Comparison of ENCODE assay signal across 18 cellular contexts in genomic region chr13:40452038-40452666, GRCh38.
DNase-seq lines count a peak whose midpoint lies in the region; ATAC-seq, FAIRE-seq and TF ChIP-seq lines count a peak whose summit lies in the region.
"Had no signal": no experiment of that assay in that cellular context is flagged by ENCODE, and none has a peak within 500 bp of the region (broad histone marks: within the 10 kb centered on the region; RNA-seq: fewer than 3 reads in every experiment).

No MANE protein-coding gene starts in this region.

- no peaks in the 10 kb centered on the region for H3K27me3 ChIP-seq in WERI-Rb-1 (ENCODE audit: insufficient read depth, low read depth, severe bottlenecking)
- H3K27me3 ChIP-seq: esophagus muscularis mucosa, hepatocyte, neural progenitor cell, Peyer's patch had no signal

- DNase-seq in AML-193 (lab: John Stamatoyannopoulos, UW) (peak; percentile 8 to 18), GM19239 (ENCODE audit: insufficient read length, low spot score) (no peak), coronary artery (ENCODE audit: low spot score) (no peak), midbrain (lab: John Stamatoyannopoulos, UW) (peak; percentile 49), WERI-Rb-1 (no peak)
- DNase-seq in stimulated activated CD4-positive, alpha-beta T cell treated with anti-CD3 and anti-CD28 coated beads, Interleukin-2, amount 100 ng/mL, for 24 hours: no peak
- DNase-seq: activated CD4-positive, alpha-beta T cell treated with anti-CD3 and anti-CD28 coated beads for 1 hour; activated T-cell treated with anti-CD3 and anti-CD28 coated beads, Interleukin-2, amount 50 U/mL, for 4 hours; H7; NCI-H1436 treated with DMSO at 0.1 percent for 48 hours; Peyer's patch; stimulated activated naive CD8-positive, alpha-beta T cell treated with anti-CD3 and anti-CD28 coated beads, Interleukin-15, Interleukin-2, amounts not matched to agents 100 U/mL and 50 U/mL, for 24 hours had no signal

- no peak overlapping the region for H3K4me3 ChIP-seq in coronary artery
- no peak overlapping the region for H3K4me3 ChIP-seq in WERI-Rb-1 (ENCODE audit: low read depth, low read length)
- H3K4me3 ChIP-seq: esophagus muscularis mucosa, hepatocyte, K562, neural progenitor cell, Peyer's patch had no signal

- FAIRE-seq in GM19239 (lab: Jason Lieb, UNC): peak; percentile 51
- FAIRE-seq: K562 had no signal

- no peaks in the 10 kb centered on the region for H3K36me3 ChIP-seq in WERI-Rb-1
- H3K36me3 ChIP-seq: esophagus muscularis mucosa, neural progenitor cell, Peyer's patch had no signal

- ATAC-seq in HG02642 (IDR thresholded peaks at IDR 0.05; ENCODE audit: poor library complexity, unreplicated experiment) (no peak), GM18519 (IDR thresholded peaks at IDR 0.05; ENCODE audit: low FRiP score, unreplicated experiment) (no peak)
- ATAC-seq: activated T-cell treated with anti-CD3 and anti-CD28 coated beads, Interleukin-2, amount 50 U/mL, for 4 hours; K562; stimulated activated naive CD8-positive, alpha-beta T cell treated with anti-CD3 and anti-CD28 coated beads, Interleukin-15, Interleukin-2, amounts not matched to agents 100 U/mL and 50 U/mL, for 24 hours had no signal

- H3K27ac ChIP-seq in coronary artery (peak overlapping the region; percentile 32 to 65), WERI-Rb-1 (no peak overlapping the region)
- H3K27ac ChIP-seq: esophagus muscularis mucosa, hepatocyte, neural progenitor cell, Peyer's patch had no signal

- TF ChIP-seq CTCF in coronary artery (IDR thresholded peaks at IDR 0.05): no peak
- no peak for TF ChIP-seq CTCF in WERI-Rb-1 (IDR thresholded peaks at IDR 0.05; ENCODE audit: low read depth, low read length)

- no peaks in the 10 kb centered on the region for H3K9me3 ChIP-seq in WERI-Rb-1 (ENCODE audit: severe bottlenecking)
- H3K9me3 ChIP-seq: esophagus muscularis mucosa, Peyer's patch had no signal

Comparison
In these comparisons a context has a peak if more than half of its experiments do, and no peak if none do; other contexts are left out.
1. DNase-seq: peak in AML-193 (2 of 2) and midbrain (single experiment); none in GM19239 (single experiment), coronary artery (single experiment), stimulated activated CD4-positive, alpha-beta T cell treated with anti-CD3 and anti-CD28 coated beads, Interleukin-2, amount 100 ng/mL, for 24 hours (0 of 2) and WERI-Rb-1 (single experiment).